Comparison of ENCODE assay signal across 24 cellular contexts in genomic region chr18:68355637-68356036, GRCh38.
"Had no signal": no experiment of that assay in that cellular context is flagged by ENCODE, and none has a peak within 500 bp of the region (broad histone marks: within the 10 kb centered on the region; RNA-seq: fewer than 3 reads in every experiment).

No MANE protein-coding gene starts in this region.

- DNase-seq: islet precursor cell; left ventricle myocardium inferior; mesendoderm; naive B cell; natural killer cell; nephron progenitor cell; ovary; retina; stimulated activated CD4-positive, alpha-beta T cell treated with anti-CD3 and anti-CD28 coated beads, Interleukin-12 subunit alpha, Interleukin-12 subunit beta, amount 100 ng/mL, for 4 hours; stimulated activated CD4-positive, alpha-beta T cell treated with anti-CD3 and anti-CD28 coated beads, Interleukin-15, amount 100 ng/mL, for 24 hours; stimulated activated CD4-positive, alpha-beta T cell treated with anti-CD3 and anti-CD28 coated beads, Interleukin-2, amount 100 ng/mL, for 24 hours; stimulated activated CD4-positive, alpha-beta T cell treated with anti-CD3 and anti-CD28 coated beads, Interleukin-4, amount 100 ng/mL, for 1 hour; stimulated activated naive B cell treated with anti-CD40 and anti-IgM and Interleukin-4, amounts not matched to agents 10 μg/mL and 1 μg/mL and 100 μg/mL, for 72 hours; stimulated activated naive CD8-positive, alpha-beta T cell treated with anti-CD3 and anti-CD28 coated beads, Interleukin-15, Interleukin-2, amounts not matched to agents 100 U/mL and 50 U/mL, for 24 hours; stomach; testis; thyroid gland; trophoblast cell; upper lobe of right lung had no signal

- H3K36me3 ChIP-seq: left ventricle myocardium inferior, ovary, stomach, thyroid gland, upper lobe of right lung had no signal

- H3K4me3 ChIP-seq: hepatocyte, left ventricle myocardium inferior, lung, ovary, skin epidermis, stomach, testis, thyroid gland, upper lobe of right lung had no signal

- H3K4me1 ChIP-seq: left ventricle myocardium inferior, stomach, testis, thyroid gland, upper lobe of right lung had no signal

- H3K9me3 ChIP-seq: ovary, testis, thyroid gland had no signal

- H3K27me3 ChIP-seq: hepatocyte, ovary, stomach, testis, thyroid gland, upper lobe of right lung had no signal

- H2AFZ ChIP-seq: hepatocyte had no signal

- H3K27ac ChIP-seq: hepatocyte, left ventricle myocardium inferior, ovary, skin epidermis, stomach, testis, thyroid gland, upper lobe of right lung had no signal

- H3K4me2 ChIP-seq: hepatocyte had no signal

- ATAC-seq: natural killer cell; right cardiac atrium; sciatic nerve; stimulated activated naive B cell treated with anti-CD40 and anti-IgM and Interleukin-4, amounts not matched to agents 10 μg/mL and 1 μg/mL and 100 μg/mL, for 72 hours; stimulated activated naive CD8-positive, alpha-beta T cell treated with anti-CD3 and anti-CD28 coated beads, Interleukin-15, Interleukin-2, amounts not matched to agents 100 U/mL and 50 U/mL, for 24 hours; upper lobe of right lung had no signal
